ENCODE assay signal across 8 cellular contexts in genomic region chr5:172772112-172772906, GRCh38. TPM values are rescaled to one million over a fixed set of nuclear protein-coding genes. Genes with fewer than 3 reads are reported as not detected.
A peak's percentile ranks its signal among the peaks of the same experiment; 100 is the strongest.
DNase-seq lines count a peak whose midpoint lies in the region; ATAC-seq and TF ChIP-seq lines count a peak whose summit lies in the region.

No MANE protein-coding gene starts in this region.

- H3K9me3 Mint-ChIP-seq in activated naive CD8-positive, alpha-beta T cell treated with anti-CD3 and anti-CD28 coated beads, Interleukin-2, amount 50 U/mL, for 24 hours, result no peaks in the 10 kb centered on the region

- H3K27ac ChIP-seq in heart right ventricle (peak overlapping the region; percentile 95 to 100 (median 100)), upper lobe of left lung (peak overlapping the region; percentile 99 to 100 (median 99))

- TF ChIP-seq EP300 in upper lobe of left lung (IDR thresholded peaks at IDR 0.05), result peak; percentile 98 to 100 (median 100)

- H3K9me3 ChIP-seq in heart right ventricle (no peaks in the 10 kb centered on the region), upper lobe of left lung (no peaks in the 10 kb centered on the region)

- peaks cover 6 to 28% (median 27%) of the 10 kb centered on the region in 9 donors for H3K36me3 ChIP-seq in heart right ventricle
- H3K36me3 ChIP-seq in upper lobe of left lung, result peaks cover 20 to 30% (median 26%) of the 10 kb centered on the region in 4 donors

- in situ Hi-C loops in Caki2 (cut with HindIII; ENCODE audit: low pct_unique_long_range_greater_than_20kb, low sequenced_read_pairs), result no loop called here

- peak; percentile 75 for TF ChIP-seq CTCF in LNCAP (IDR thresholded peaks at IDR 0.05)
- TF ChIP-seq CTCF in heart right ventricle (IDR thresholded peaks at IDR 0.05), result peak; percentile 83 to 93 (median 89)
- peak; percentile 72 to 90 (median 84) for TF ChIP-seq CTCF in upper lobe of left lung (IDR thresholded peaks at IDR 0.05)

- H3K27ac Mint-ChIP-seq in activated naive CD8-positive, alpha-beta T cell treated with anti-CD3 and anti-CD28 coated beads, Interleukin-2, amount 50 U/mL, for 24 hours, result peak overlapping the region; percentile 93

- DNase-seq in Caki2 (ENCODE audit: low read depth), result peak; percentile 100
- peak; percentile 78 to 84 for DNase-seq in SW 1271 (lab: John Stamatoyannopoulos, UW)
- peak; percentile 82 for DNase-seq in activated naive CD8-positive, alpha-beta T cell treated with anti-CD3 and anti-CD28 coated beads, Interleukin-2, amount 50 U/mL, for 24 hours
- peak; percentile 83 to 88 for DNase-seq in heart right ventricle
- peak; percentile 99 for DNase-seq in posterior vena cava (ENCODE audit: low spot score)
- peak; percentile 97 to 98 for DNase-seq in upper lobe of left lung

- H3K36me3 Mint-ChIP-seq in activated naive CD8-positive, alpha-beta T cell treated with anti-CD3 and anti-CD28 coated beads, Interleukin-2, amount 50 U/mL, for 24 hours (ENCODE audit: low read depth), result peaks cover 27% of the 10 kb centered on the region

- H3K4me3 ChIP-seq in heart right ventricle (peak overlapping the region; percentile 18 to 99 (median 92)), upper lobe of left lung (peak overlapping the region; percentile 48 to 78 (median 69))

- H3K4me1 Mint-ChIP-seq in activated naive CD8-positive, alpha-beta T cell treated with anti-CD3 and anti-CD28 coated beads, Interleukin-2, amount 50 U/mL, for 24 hours, result peaks cover 69% of the 10 kb centered on the region

- peaks cover 0 to 87% (median 23%) of the 10 kb centered on the region in 9 donors for H3K4me1 ChIP-seq in heart right ventricle
- H3K4me1 ChIP-seq in upper lobe of left lung, result peaks cover 49 to 70% (median 52%) of the 10 kb centered on the region in 4 donors

- H3K4me3 Mint-ChIP-seq in activated naive CD8-positive, alpha-beta T cell treated with anti-CD3 and anti-CD28 coated beads, Interleukin-2, amount 50 U/mL, for 24 hours, result peak overlapping the region; percentile 85

- WGBS in heart right ventricle, 2 donors, result 11 to 17% methylated on average over 50 of the region's 50 CpGs
- WGBS in upper lobe of left lung, 2 donors, result 0 to 3% methylated on average over 22 to 48 of the region's 50 CpGs

- peak; percentile 30 for ATAC-seq in GM21576 (IDR thresholded peaks at IDR 0.05; ENCODE audit: unreplicated experiment)
- peak; percentile 41 for ATAC-seq in activated naive CD8-positive, alpha-beta T cell treated with anti-CD3 and anti-CD28 coated beads, Interleukin-2, amount 50 U/mL, for 24 hours
- peak; percentile 26 to 54 (median 44) for ATAC-seq in heart right ventricle
- peak; percentile 65 to 87 for ATAC-seq in upper lobe of left lung (ENCODE audit: low FRiP score in 2 of 2)

- intact Hi-C loops in heart right ventricle (cut with DNase I) (loop anchor here (1.0 to 10.0 kb wide), 17 partner anchors 52 to 162 kb away; no protein-coding TSS in a partner anchor), posterior vena cava (cut with DNase I) (loop anchor here (5.0 to 10.0 kb wide), 3 partner anchors 100 to 162 kb away; no protein-coding TSS in a partner anchor)

- no peaks in the 10 kb centered on the region for H3K27me3 Mint-ChIP-seq in activated naive CD8-positive, alpha-beta T cell treated with anti-CD3 and anti-CD28 coated beads, Interleukin-2, amount 50 U/mL, for 24 hours

- H3K27me3 ChIP-seq in heart right ventricle (no peaks in the 10 kb centered on the region), upper lobe of left lung (no peaks in the 10 kb centered on the region)

- TF ChIP-seq POLR2A in upper lobe of left lung (IDR thresholded peaks at IDR 0.05), result peak in 3 of 4 donors; percentile 68 to 87 (median 75)

RNA-seq across cellular contexts. Expression of gene DUSP1, which starts 1.3 kb away (rescaled TPM):
- total RNA-seq in Caki2 (2014; rRNA removed; shearing (Covaris generic); ENCODE audit: low replicate concordance), result 143 and 159 TPM in 2 replicates
- total RNA-seq in heart right ventricle (100 to 1,000 TPM in 7 of 10 donors, 10 to 100 TPM in 3; 55.7 to 215 (median 143) TPM), posterior vena cava (1,000 to 10,000 TPM in 1 of 2 donors, 100 to 1,000 TPM in 1; 445 to 1,411 TPM), upper lobe of left lung (1,000 to 10,000 TPM in 3 of 6 donors, 100 to 1,000 TPM in 3; 568 to 1,492 (median 904) TPM)
- polyA plus RNA-seq in heart right ventricle, result 10 to 100 TPM; 33.3 to 98.6 TPM

Comparison
In these comparisons a context has a peak if more than half of its experiments do, and no peak if none do; other contexts are left out.
1. Peak in every context shown above with its lines: DNase-seq, ATAC-seq, H3K4me3 ChIP-seq and H3K27ac ChIP-seq.